ENCODE assay signal across 25 cellular contexts in the genomic region with DNA sequence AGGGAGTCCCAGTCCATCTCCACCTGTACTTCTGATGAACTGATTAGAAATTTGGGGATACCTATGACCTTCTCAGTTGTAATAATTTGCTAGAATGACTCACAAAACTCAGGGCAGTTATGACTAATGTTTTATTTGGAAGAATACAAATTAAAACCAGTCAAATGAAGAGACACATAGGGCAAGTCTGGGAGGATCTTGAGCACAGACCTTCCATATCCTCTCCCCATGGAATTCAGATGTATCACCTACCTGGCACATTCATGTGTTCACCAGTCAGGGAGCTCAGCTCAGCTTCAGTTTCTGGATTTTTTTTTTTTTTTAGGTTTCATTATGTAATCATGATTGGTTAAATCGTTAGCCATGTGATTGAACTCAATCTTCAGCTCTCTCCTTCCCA.
"Had no signal": no experiment of that assay in that cellular context is flagged by ENCODE, and none has a peak within 500 bp of the region (broad histone marks: within the 10 kb centered on the region; RNA-seq: fewer than 3 reads in every experiment).

No MANE protein-coding gene starts in this region.

- H3K9ac ChIP-seq: neural progenitor cell, parathyroid adenoma had no signal

- H3K9me3 ChIP-seq: heart right ventricle, left lung, right atrium auricular region, suprapubic skin, transverse colon, upper lobe of right lung, uterus had no signal

- H2AFZ ChIP-seq: neural progenitor cell, parathyroid adenoma had no signal

- H3K27me3 ChIP-seq: heart right ventricle, left lung, neural progenitor cell, right atrium auricular region, suprapubic skin, transverse colon, upper lobe of right lung, uterus had no signal

- H3K79me2 ChIP-seq: parathyroid adenoma had no signal

- H3K27ac ChIP-seq: heart right ventricle, left lung, neural progenitor cell, parathyroid adenoma, right atrium auricular region, suprapubic skin, transverse colon, upper lobe of right lung, uterus had no signal

- H3K4me2 ChIP-seq: neural progenitor cell, smooth muscle cell had no signal

- DNase-seq: cortex of kidney; effector memory CD8-positive, alpha-beta T cell; foreskin melanocyte; glutamatergic neuron; heart right ventricle; hippocampal formation; left cardiac atrium; left lung; mesendoderm; midbrain; naive thymus-derived CD4-positive, alpha-beta T cell; stimulated activated CD4-positive, alpha-beta T cell treated with anti-CD3 and anti-CD28 coated beads, Interleukin-12 subunit alpha, Interleukin-12 subunit beta, amount 100 ng/mL, for 4 hours; stimulated activated CD4-positive, alpha-beta T cell treated with anti-CD3 and anti-CD28 coated beads, Interleukin-1b, Interleukin-23, amount 100 ng/mL, for 48 hours; stimulated activated CD4-positive, alpha-beta T cell treated with anti-CD3 and anti-CD28 coated beads, Interleukin-4, amount 100 ng/mL, for 1 hour; stimulated activated CD8-positive, alpha-beta memory T cell treated with anti-CD3 and anti-CD28 coated beads, Interleukin-4, amount 100 ng/mL, for 48 hours; stimulated activated naive CD4-positive, alpha-beta T cell; stimulated activated naive CD8-positive, alpha-beta T cell treated with anti-CD3 and anti-CD28 coated beads, Interleukin-15, amount 100 ng/mL, for 72 hours; transverse colon; upper lobe of right lung; uterus had no signal

- H3K36me3 ChIP-seq: heart right ventricle, left lung, neural progenitor cell, right atrium auricular region, suprapubic skin, transverse colon, upper lobe of right lung, uterus had no signal

- H3K4me1 ChIP-seq: heart right ventricle, left lung, neural progenitor cell, parathyroid adenoma, right atrium auricular region, suprapubic skin, transverse colon, upper lobe of right lung, uterus had no signal

- H3K4me3 ChIP-seq: heart right ventricle, left lung, neural progenitor cell, right atrium auricular region, smooth muscle cell, suprapubic skin, transverse colon, upper lobe of right lung, uterus had no signal
